In genomic region chr17:54887787-54888186, GRCh38 we compare ENCODE assay signal across 39 cellular contexts. TPM values are rescaled to one million over a fixed set of nuclear protein-coding genes. Genes with fewer than 3 reads are reported as not detected.
"Had no signal": no experiment of that assay in that cellular context is flagged by ENCODE, and none has a peak within 500 bp of the region (broad histone marks: within the 10 kb centered on the region; RNA-seq: fewer than 3 reads in every experiment).

No MANE protein-coding gene starts in this region.

- H3K4me1 Mint-ChIP-seq: activated naive CD4-positive, alpha-beta T cell treated with anti-CD3 and anti-CD28 coated beads, Interleukin-2, amount 10 ng/mL, durations not matched to agents 7 days and 5 days; activated naive CD4-positive, alpha-beta T cell treated with anti-CD3 and anti-CD28 coated beads, Interleukin-2, amount 50 U/mL, for 24 hours; activated naive CD8-positive, alpha-beta T cell treated with anti-CD3 and anti-CD28 coated beads for 36 hours; activated naive CD8-positive, alpha-beta T cell treated with anti-CD3 and anti-CD28 coated beads, Interleukin-2, amount 10 ng/mL, durations not matched to agents 7 days and 5 days; activated naive CD8-positive, alpha-beta T cell treated with anti-CD3 and anti-CD28 coated beads, Interleukin-2, amount 50 U/mL, for 24 hours; activated T-helper 17 cell treated with anti-CD3 and anti-CD28 coated beads, Interleukin-2, amount 50 U/mL, for 72 hours; central memory CD8-positive, alpha-beta T cell had no signal

- H3K9me3 ChIP-seq: adrenal gland, ascending aorta, body of pancreas, breast epithelium had no signal

- H3K27ac Mint-ChIP-seq: activated naive CD4-positive, alpha-beta T cell treated with anti-CD3 and anti-CD28 coated beads for 36 hours; activated naive CD4-positive, alpha-beta T cell treated with anti-CD3 and anti-CD28 coated beads, Interleukin-2, amount 10 ng/mL, durations not matched to agents 7 days and 5 days; activated naive CD4-positive, alpha-beta T cell treated with anti-CD3 and anti-CD28 coated beads, Interleukin-2, amount 50 U/mL, for 24 hours; activated naive CD4-positive, alpha-beta T cell treated with anti-CD3 and anti-CD28 coated beads, Interleukin-2, amount 50 U/mL, for 72 hours; activated naive CD8-positive, alpha-beta T cell; activated naive CD8-positive, alpha-beta T cell treated with anti-CD3 and anti-CD28 coated beads for 36 hours; activated naive CD8-positive, alpha-beta T cell treated with anti-CD3 and anti-CD28 coated beads, Interleukin-2, amount 10 ng/mL, durations not matched to agents 7 days and 5 days; activated naive CD8-positive, alpha-beta T cell treated with anti-CD3 and anti-CD28 coated beads, Interleukin-2, amount 50 U/mL, for 24 hours; activated T-cell treated with anti-CD3 and anti-CD28 coated beads, Interleukin-2, amount 50 U/mL, for 72 hours; activated T-helper 1 cell treated with anti-CD3 and anti-CD28 coated beads, Interleukin-12 subunit alpha, Interleukin-12 subunit beta, Interleukin-2, Interleukin-4 antibody, amounts not matched to agents 30 ng/mL and 10 ng/mL and 1 ng/mL, durations not matched to agents 14 hours and 24 hours and 36 hours; activated T-helper 17 cell treated with anti-CD3 and anti-CD28 coated beads, Interleukin-2, amount 50 U/mL, for 72 hours; activated T-helper 2 cell treated with anti-CD3 and anti-CD28 coated beads, Interferon-gamma antibody, Interleukin-2, Interleukin-4, amounts not matched to agents 10 μg/mL and 5 μg/mL and 100 μg/mL, durations not matched to agents 14 hours and 24 hours and 36 hours; brain had no signal

- H3K4me3 ChIP-seq: adrenal gland, ascending aorta, body of pancreas, breast epithelium, cardiac muscle cell had no signal

- DNase-seq: activated effector memory CD4-positive, alpha-beta T cell treated with anti-CD3 and anti-CD28 coated beads, Interleukin-2, amount 50 U/mL, for 16 hours; activated effector memory CD4-positive, alpha-beta T cell treated with Interleukin-2 at 50 U/mL for 16 hours; activated gamma-delta T cell; activated gamma-delta T cell treated with Interleukin-2 at 50 U/mL for 16 hours; activated naive CD4-positive, alpha-beta T cell; activated naive CD4-positive, alpha-beta T cell treated with anti-CD3 and anti-CD28 coated beads for 36 hours; activated naive CD4-positive, alpha-beta T cell treated with anti-CD3 and anti-CD28 coated beads, Interleukin-2, amount 10 ng/mL, durations not matched to agents 7 days and 5 days; activated naive CD4-positive, alpha-beta T cell treated with anti-CD3 and anti-CD28 coated beads, Interleukin-2, amount 50 U/mL, for 16 hours; activated naive CD4-positive, alpha-beta T cell treated with Interleukin-2 at 50 U/mL for 16 hours; activated naive CD8-positive, alpha-beta T cell treated with anti-CD3 and anti-CD28 coated beads for 36 hours; activated naive CD8-positive, alpha-beta T cell treated with anti-CD3 and anti-CD28 coated beads, Interleukin-2, amount 10 ng/mL, durations not matched to agents 7 days and 5 days; activated naive CD8-positive, alpha-beta T cell treated with anti-CD3 and anti-CD28 coated beads, Interleukin-2, amount 50 U/mL, for 24 hours; activated T-cell treated with anti-CD3 and anti-CD28 coated beads, Interleukin-2, amount 50 U/mL, for 4 hours; activated T-cell treated with anti-CD3 and anti-CD28 coated beads, Interleukin-2, amount 50 U/mL, for 48 hours; activated T-cell treated with anti-CD3 and anti-CD28 coated beads, Interleukin-2, amount 50 U/mL, for 72 hours; adrenal gland; amniotic stem cell; amygdala; anterior cingulate cortex; aorta; body of pancreas; brain microvascular endothelial cell; caudate nucleus; central memory CD4-positive, alpha-beta T cell; cerebellar nuclear complex had no signal

- H3K4me1 ChIP-seq: adrenal gland, ascending aorta, body of pancreas, breast epithelium had no signal

- H3K36me3 Mint-ChIP-seq: activated naive CD4-positive, alpha-beta T cell treated with anti-CD3 and anti-CD28 coated beads, Interleukin-2, amount 10 ng/mL, durations not matched to agents 7 days and 5 days; activated naive CD4-positive, alpha-beta T cell treated with anti-CD3 and anti-CD28 coated beads, Interleukin-2, amount 50 U/mL, for 24 hours; activated naive CD4-positive, alpha-beta T cell treated with anti-CD3 and anti-CD28 coated beads, Interleukin-2, amount 50 U/mL, for 72 hours; activated naive CD8-positive, alpha-beta T cell; activated naive CD8-positive, alpha-beta T cell treated with anti-CD3 and anti-CD28 coated beads for 36 hours; activated naive CD8-positive, alpha-beta T cell treated with anti-CD3 and anti-CD28 coated beads, Interleukin-2, amount 10 ng/mL, durations not matched to agents 7 days and 5 days; brain had no signal

- H3K36me3 ChIP-seq: adrenal gland, ascending aorta, brain microvascular endothelial cell, breast epithelium, cardiac muscle cell had no signal

- H3K4me3 Mint-ChIP-seq: activated naive CD4-positive, alpha-beta T cell treated with anti-CD3 and anti-CD28 coated beads for 36 hours; activated naive CD4-positive, alpha-beta T cell treated with anti-CD3 and anti-CD28 coated beads, Interleukin-2, amount 10 ng/mL, durations not matched to agents 7 days and 5 days; activated naive CD4-positive, alpha-beta T cell treated with anti-CD3 and anti-CD28 coated beads, Interleukin-2, amount 50 U/mL, for 24 hours; activated naive CD8-positive, alpha-beta T cell; activated naive CD8-positive, alpha-beta T cell treated with anti-CD3 and anti-CD28 coated beads for 36 hours; activated naive CD8-positive, alpha-beta T cell treated with anti-CD3 and anti-CD28 coated beads, Interleukin-2, amount 10 ng/mL, durations not matched to agents 7 days and 5 days; activated naive CD8-positive, alpha-beta T cell treated with anti-CD3 and anti-CD28 coated beads, Interleukin-2, amount 50 U/mL, for 24 hours; activated T-cell treated with anti-CD3 and anti-CD28 coated beads, Interleukin-2, amount 50 U/mL, for 4 hours; activated T-cell treated with anti-CD3 and anti-CD28 coated beads, Interleukin-2, amount 50 U/mL, for 72 hours; activated T-helper 1 cell treated with anti-CD3 and anti-CD28 coated beads, Interleukin-12 subunit alpha, Interleukin-12 subunit beta, Interleukin-2, Interleukin-4 antibody, amounts not matched to agents 30 ng/mL and 10 ng/mL and 1 ng/mL, durations not matched to agents 14 hours and 24 hours and 36 hours; activated T-helper 17 cell treated with anti-CD3 and anti-CD28 coated beads, Interleukin-2, amount 50 U/mL, for 72 hours; brain; central memory CD8-positive, alpha-beta T cell had no signal

- ATAC-seq: activated naive CD4-positive, alpha-beta T cell treated with anti-CD3 and anti-CD28 coated beads, Interleukin-2, amount 50 U/mL, for 72 hours; activated naive CD8-positive, alpha-beta T cell treated with anti-CD3 and anti-CD28 coated beads, Interleukin-2, amount 50 U/mL, for 24 hours; activated T-cell treated with anti-CD3 and anti-CD28 coated beads, Interleukin-2, amount 50 U/mL, for 4 hours; activated T-cell treated with anti-CD3 and anti-CD28 coated beads, Interleukin-2, amount 50 U/mL, for 72 hours; activated T-helper 17 cell treated with anti-CD3 and anti-CD28 coated beads, Interleukin-2, amount 50 U/mL, for 72 hours; body of pancreas had no signal

- H3K27ac ChIP-seq: adrenal gland, ascending aorta, body of pancreas, brain microvascular endothelial cell, breast epithelium, cardiac muscle cell had no signal

- FAIRE-seq: astrocyte, bronchial epithelial cell, colon had no signal

- H3K27me3 Mint-ChIP-seq: activated naive CD4-positive, alpha-beta T cell treated with anti-CD3 and anti-CD28 coated beads, Interleukin-2, amount 10 ng/mL, durations not matched to agents 7 days and 5 days; activated naive CD4-positive, alpha-beta T cell treated with anti-CD3 and anti-CD28 coated beads, Interleukin-2, amount 50 U/mL, for 24 hours; activated naive CD8-positive, alpha-beta T cell treated with anti-CD3 and anti-CD28 coated beads, Interleukin-2, amount 50 U/mL, for 24 hours; brain; central memory CD8-positive, alpha-beta T cell had no signal

- H3K9me3 Mint-ChIP-seq: activated naive CD4-positive, alpha-beta T cell treated with anti-CD3 and anti-CD28 coated beads for 36 hours; activated naive CD4-positive, alpha-beta T cell treated with anti-CD3 and anti-CD28 coated beads, Interleukin-2, amount 10 ng/mL, durations not matched to agents 7 days and 5 days; activated naive CD4-positive, alpha-beta T cell treated with anti-CD3 and anti-CD28 coated beads, Interleukin-2, amount 50 U/mL, for 24 hours; activated naive CD4-positive, alpha-beta T cell treated with anti-CD3 and anti-CD28 coated beads, Interleukin-2, amount 50 U/mL, for 72 hours; activated naive CD8-positive, alpha-beta T cell treated with anti-CD3 and anti-CD28 coated beads for 36 hours; activated naive CD8-positive, alpha-beta T cell treated with anti-CD3 and anti-CD28 coated beads, Interleukin-2, amount 10 ng/mL, durations not matched to agents 7 days and 5 days; activated naive CD8-positive, alpha-beta T cell treated with anti-CD3 and anti-CD28 coated beads, Interleukin-2, amount 50 U/mL, for 24 hours; activated T-cell treated with anti-CD3 and anti-CD28 coated beads, Interleukin-2, amount 50 U/mL, for 4 hours; activated T-cell treated with anti-CD3 and anti-CD28 coated beads, Interleukin-2, amount 50 U/mL, for 72 hours; activated T-helper 1 cell treated with anti-CD3 and anti-CD28 coated beads, Interleukin-12 subunit alpha, Interleukin-12 subunit beta, Interleukin-2, Interleukin-4 antibody, amounts not matched to agents 30 ng/mL and 10 ng/mL and 1 ng/mL, durations not matched to agents 14 hours and 24 hours and 36 hours; activated T-helper 17 cell treated with anti-CD3 and anti-CD28 coated beads, Interleukin-2, amount 50 U/mL, for 72 hours; activated T-helper 2 cell treated with anti-CD3 and anti-CD28 coated beads, Interferon-gamma antibody, Interleukin-2, Interleukin-4, amounts not matched to agents 10 μg/mL and 5 μg/mL and 100 μg/mL, durations not matched to agents 14 hours and 24 hours and 36 hours; brain; central memory CD8-positive, alpha-beta T cell had no signal

- H3K27me3 ChIP-seq: adrenal gland, ascending aorta, body of pancreas, brain microvascular endothelial cell, breast epithelium, cardiac muscle cell had no signal

RNA-seq across cellular contexts. Expression of gene TOM1L1, which starts 12.9 kb away (rescaled TPM):
- total RNA-seq: activated naive CD8-positive, alpha-beta T cell treated with anti-CD3 and anti-CD28 coated beads, Interleukin-2, amount 10 ng/mL, durations not matched to agents 7 days and 5 days had no signal
